8 cellular contexts compared by ENCODE assay signal in the genomic region with DNA sequence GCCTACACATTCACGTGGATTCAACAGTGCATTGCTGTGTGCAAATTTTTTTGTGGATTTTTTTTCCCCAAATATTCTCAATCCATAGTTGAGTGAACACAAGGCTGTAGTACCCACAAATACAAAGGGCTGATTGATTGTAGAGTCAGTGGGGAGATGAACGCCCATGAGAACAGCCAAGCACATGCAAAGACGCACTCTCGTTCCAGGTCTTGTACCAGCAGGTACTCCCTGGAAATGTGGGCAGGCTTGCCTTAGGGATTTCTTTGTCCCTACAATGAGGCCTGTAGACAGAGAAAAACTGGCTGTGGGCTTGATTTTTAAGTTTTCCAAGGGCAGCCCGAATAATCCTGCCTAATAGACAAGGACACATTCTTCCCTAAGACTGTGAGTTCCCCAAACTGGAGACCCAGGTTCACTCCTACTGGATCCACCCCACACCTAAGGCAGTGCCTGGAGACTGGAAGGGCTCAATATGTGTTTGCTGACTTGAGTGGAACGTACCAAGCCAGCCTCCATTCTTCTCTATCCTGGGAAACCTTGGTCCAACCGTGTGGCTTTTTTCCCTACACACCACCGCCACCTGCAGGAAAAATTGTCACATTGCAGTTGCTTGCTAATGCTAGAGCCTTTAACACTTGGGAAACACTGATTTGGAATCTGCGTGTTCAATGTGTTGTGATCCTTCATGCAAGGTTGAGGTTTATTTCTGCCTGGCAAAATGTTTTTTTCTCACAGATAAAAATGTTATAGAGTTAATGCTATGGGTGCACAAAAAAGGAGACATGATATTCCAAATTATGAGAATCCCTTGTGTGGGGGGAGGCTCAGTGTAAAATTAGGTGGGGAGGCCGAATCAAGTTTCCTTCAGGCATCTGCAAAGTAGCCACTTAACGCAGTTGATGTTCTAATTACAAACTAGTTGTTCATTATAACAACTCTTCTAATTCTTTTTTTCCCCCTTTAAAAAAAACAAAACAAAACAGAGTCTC. TPM values are rescaled to one million over a fixed set of nuclear protein-coding genes. Genes with fewer than 3 reads are reported as not detected.
A peak's percentile ranks its signal among the peaks of the same experiment; 100 is the strongest.
DNase-seq lines count a peak whose midpoint lies in the region; ATAC-seq, FAIRE-seq and TF ChIP-seq lines count a peak whose summit lies in the region.

No MANE protein-coding gene starts in this region.

- H3K4me1 ChIP-seq in A549 = no peaks in the 10 kb centered on the region
- no peaks in the 10 kb centered on the region for H3K4me1 ChIP-seq in testis

- no peaks in the 10 kb centered on the region for H3K9me3 ChIP-seq in A549
- H3K9me3 ChIP-seq in testis = no peaks in the 10 kb centered on the region

- FAIRE-seq in A549 (lab: Jason Lieb, UNC) = peak; percentile 96

- 54% methylated on average over 11 of the region's 11 CpGs for WGBS in A549 (ENCODE audit: missing lambda C conversion rate)
- 44 to 50% methylated on average over 11 of the region's 11 CpGs for WGBS in testis, 2 donors

- H3K4me3 ChIP-seq in A549 (no peak overlapping the region), GM06990 (replicated peaks; ENCODE audit: low read depth, low read length) (no peak overlapping the region), cardiac fibroblast (replicated peaks in 1 of 2; ENCODE audit: low read depth in 2 of 2, low read length in 2 of 2) (no peak overlapping the region), testis (no peak overlapping the region)
- no peak overlapping the region for H3K4me3 ChIP-seq in Jurkat, Clone E6-1 (ENCODE audit: low read length)

- peak; percentile 81 to 93 for TF ChIP-seq RAD21 in A549 (conservative IDR thresholded peaks at IDR 0.05 in 1 of 2, IDR thresholded peaks at IDR 0.05 in 1 of 2)

- ATAC-seq in A549 = peak; percentile 80 to 95

- DNase-seq in A549 (ENCODE audit: low read depth in 1 of 2, low spot score in 1 of 2) = peak; percentile 45 to 64
- DNase-seq in GM06990 (ENCODE audit: extremely low read depth, insufficient read length) = peak; percentile 13
- peak; percentile 17 for DNase-seq in Jurkat, Clone E6-1 (ENCODE audit: low read depth, low spot score)
- peak; percentile 42 for DNase-seq in NOMO-1 treated with dmso at 0.1 percent for 144 hours (lab: John Stamatoyannopoulos, UW; ENCODE audit: unreplicated experiment)
- DNase-seq in cardiac fibroblast (ENCODE audit: low read depth in 2 of 2) = peak; percentile 65 to 69
- DNase-seq in kidney glomerular epithelial cell (lab: John Stamatoyannopoulos, UW) = peak; percentile 46
- DNase-seq in testis = peak; percentile 73
- no peak for DNase-seq in effector CD4-positive, alpha-beta T cell

- POLR2A ChIA-PET in A549 (lab: Yijun Ruan, JAX) = no interaction called here

- intact Hi-C loops in testis (cut with DNase I; ENCODE audit: low total_unique reads) = no loop called here

- CTCF ChIA-PET in A549 (lab: Yijun Ruan, JAX) = interaction anchor here (0.7 to 6.2 kb wide), 17 partner anchors 8 to 602 kb away, joined by 3 to 70 read pairs (median 4); no protein-coding TSS in a partner anchor

- H3K27me3 ChIP-seq in GM06990 (replicated peaks; ENCODE audit: control insufficient read depth, insufficient read depth, low read length) (0 out of 2 replicates have a peak, but pooled peaks cover 1% of the 10 kb centered on the region), testis (no peaks in the 10 kb centered on the region)

- TF ChIP-seq POLR2A in A549 (IDR thresholded peaks at IDR 0.05; ENCODE audit: low read length) = no peak
- TF ChIP-seq POLR2A in testis (IDR thresholded peaks at IDR 0.05) = no peak

- TF ChIP-seq CTCF in A549 (IDR thresholded peaks at IDR 0.05) = peak; percentile 78
- peak; percentile 79 for TF ChIP-seq CTCF in GM06990 (IDR thresholded peaks at IDR 0.05; ENCODE audit: insufficient read depth, low read length, poor library complexity, severe bottlenecking)
- TF ChIP-seq CTCF in cardiac fibroblast (IDR thresholded peaks at IDR 0.05; ENCODE audit: low read depth, low read length) = peak; percentile 89
- peak; percentile 73 to 92 (median 85) for TF ChIP-seq CTCF in testis (IDR thresholded peaks at IDR 0.05)

- no peak overlapping the region for H3K4me2 ChIP-seq in A549

- no peaks in the 10 kb centered on the region for H3K36me3 ChIP-seq in GM06990 (ENCODE audit: control insufficient read depth, insufficient read depth, low read length)
- no peaks in the 10 kb centered on the region for H3K36me3 ChIP-seq in testis (ENCODE audit: low read depth, missing control alignments)

- H3K27ac ChIP-seq in A549 (no peak overlapping the region), testis (no peak overlapping the region)

- TF ChIP-seq EP300 in A549 (IDR thresholded peaks at IDR 0.05) = no peak

TF ChIP-seq in A549, 52 proteins besides CTCF, POLR2A, EP300 and RAD21:
- TF ChIP-seq SMC3 (IDR thresholded peaks at IDR 0.05) (peak; percentile 72), KDM1A (IDR thresholded peaks at IDR 0.05; ENCODE audit: low read depth) (no peak)

RNA-seq across cellular contexts. Expression of gene PPP1R17, which starts 49.3 kb away (rescaled TPM):
- not detected in 2 replicates for polyA plus RNA-seq in A549 (2011; rRNA removed)
- polyA plus RNA-seq in A549 (2012; cell fraction: cytosol; rRNA removed) = not detected in 2 replicates
- polyA plus RNA-seq in A549 (2012; cell fraction: nucleus; rRNA removed) = not detected in 2 replicates
- not detected in 3 replicates for polyA plus RNA-seq in A549 (2017; fragmentation: RNase III; extraction: RNeasy Plus Mini Kit Qiagen cat#74134 plus additional on column Dnase treatment)
- polyA minus RNA-seq in A549 (2011; rRNA and poly(A)+ RNA removed) = not detected in 2 replicates
- polyA plus RNA-seq in Jurkat, Clone E6-1 (2012; ENCODE audit: insufficient read depth, insufficient read length) = not detected
- 1 to 10 TPM; 1.7 to 2.4 TPM for total RNA-seq in testis
- 4.1 TPM for polyA plus RNA-seq in testis (ENCODE audit: insufficient read depth, low read depth, low replicate concordance)
